3 cellular contexts compared by ENCODE assay signal in the genomic region with DNA sequence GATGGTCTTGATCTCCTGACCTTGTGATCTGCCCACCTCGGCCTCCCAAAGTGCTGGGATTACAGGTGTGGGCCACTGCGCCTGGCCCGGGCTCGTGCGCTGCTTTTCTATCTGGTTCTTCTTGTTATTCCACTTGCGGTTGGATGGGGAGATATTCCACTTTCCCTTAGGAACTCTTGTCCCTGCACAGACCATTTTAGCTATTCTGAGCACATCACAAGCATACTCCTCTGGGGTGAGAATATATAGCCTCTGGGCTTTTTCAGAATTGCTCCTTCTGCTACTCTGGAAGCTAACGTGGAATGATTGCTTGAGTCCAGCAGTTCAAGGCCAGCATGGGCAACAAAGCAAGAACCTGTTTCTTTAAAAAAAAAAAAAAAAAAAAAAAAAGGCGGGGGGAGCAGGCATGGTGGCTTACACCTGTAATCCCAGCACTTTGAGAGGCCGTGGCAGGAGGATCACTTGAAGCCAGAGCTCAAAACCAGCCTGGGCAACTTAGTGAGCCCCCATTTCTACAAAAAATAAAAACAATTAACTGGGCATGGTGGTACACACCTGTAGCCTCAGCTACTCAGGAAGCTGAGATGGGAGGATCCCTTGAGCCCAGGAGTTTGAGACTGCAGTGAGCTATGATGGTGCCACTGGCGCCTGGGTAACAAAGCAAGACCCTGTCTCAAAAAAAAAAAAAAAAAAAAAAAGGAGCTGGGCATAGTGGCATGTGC.
TF ChIP-seq lines count a peak whose summit lies in the region.

No MANE protein-coding gene starts in this region.

TF ChIP-seq in SK-N-SH, 30 proteins besides CTCF, POLR2A, EP300 and RAD21:
- TF ChIP-seq EZH2phosphoT487 (IDR thresholded peaks at IDR 0.05; ENCODE audit: borderline replicate concordance, low read depth), result no peak
- TF ChIP-seq NFIC (IDR thresholded peaks at IDR 0.05; ENCODE audit: borderline replicate concordance), result no peak
- no peak for TF ChIP-seq FOXM1 (IDR thresholded peaks at IDR 0.05; ENCODE audit: low read depth)
- no peak for TF ChIP-seq CHD2 (IDR thresholded peaks at IDR 0.05; ENCODE audit: low read length, partially characterized antibody)
- no peak for TF ChIP-seq PBX3 (IDR thresholded peaks at IDR 0.05)

TF ChIP-seq in SK-N-SH treated with all-trans-retinoic acid at 6 μM for 48 hours, 23 proteins besides CTCF, POLR2A, EP300 and RAD21:
- no peak for TF ChIP-seq BACH2 (CRISPR knock-in tag; IDR thresholded peaks at IDR 0.05; ENCODE audit: borderline replicate concordance)
- TF ChIP-seq, protein P1, sequence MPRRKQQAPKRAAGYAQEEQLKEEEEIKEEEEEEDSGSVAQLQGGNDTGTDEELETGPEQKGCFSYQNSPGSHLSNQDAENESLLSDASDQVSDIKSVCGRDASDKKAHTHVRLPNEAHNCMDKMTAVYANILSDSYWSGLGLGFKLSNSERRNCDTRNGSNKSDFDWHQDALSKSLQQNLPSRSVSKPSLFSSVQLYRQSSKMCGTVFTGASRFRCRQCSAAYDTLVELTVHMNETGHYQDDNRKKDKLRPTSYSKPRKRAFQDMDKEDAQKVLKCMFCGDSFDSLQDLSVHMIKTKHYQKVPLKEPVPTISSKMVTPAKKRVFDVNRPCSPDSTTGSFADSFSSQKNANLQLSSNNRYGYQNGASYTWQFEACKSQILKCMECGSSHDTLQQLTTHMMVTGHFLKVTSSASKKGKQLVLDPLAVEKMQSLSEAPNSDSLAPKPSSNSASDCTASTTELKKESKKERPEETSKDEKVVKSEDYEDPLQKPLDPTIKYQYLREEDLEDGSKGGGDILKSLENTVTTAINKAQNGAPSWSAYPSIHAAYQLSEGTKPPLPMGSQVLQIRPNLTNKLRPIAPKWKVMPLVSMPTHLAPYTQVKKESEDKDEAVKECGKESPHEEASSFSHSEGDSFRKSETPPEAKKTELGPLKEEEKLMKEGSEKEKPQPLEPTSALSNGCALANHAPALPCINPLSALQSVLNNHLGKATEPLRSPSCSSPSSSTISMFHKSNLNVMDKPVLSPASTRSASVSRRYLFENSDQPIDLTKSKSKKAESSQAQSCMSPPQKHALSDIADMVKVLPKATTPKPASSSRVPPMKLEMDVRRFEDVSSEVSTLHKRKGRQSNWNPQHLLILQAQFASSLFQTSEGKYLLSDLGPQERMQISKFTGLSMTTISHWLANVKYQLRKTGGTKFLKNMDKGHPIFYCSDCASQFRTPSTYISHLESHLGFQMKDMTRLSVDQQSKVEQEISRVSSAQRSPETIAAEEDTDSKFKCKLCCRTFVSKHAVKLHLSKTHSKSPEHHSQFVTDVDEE (CRISPR knock-in tag; IDR thresholded peaks at IDR 0.05), result no peak

TF ChIP-seq in endothelial cell of umbilical vein, 7 proteins besides CTCF, POLR2A, EP300 and RAD21:
- TF ChIP-seq FOS (IDR thresholded peaks at IDR 0.05; ENCODE audit: borderline replicate concordance, insufficient read depth, low read length) (no peak), JUN (IDR thresholded peaks at IDR 0.05; ENCODE audit: borderline replicate concordance, insufficient read depth, insufficient read length, low read depth) (no peak), MYC (IDR thresholded peaks at IDR 0.05; ENCODE audit: low read depth, low read length) (no peak), EZH2 (IDR thresholded peaks at IDR 0.05; ENCODE audit: borderline replicate concordance, low read depth, low read length, severe bottlenecking) (no peak), GATA2 (IDR thresholded peaks at IDR 0.05; ENCODE audit: insufficient read depth, insufficient read length, low read depth, low read length) (no peak), MAX (IDR thresholded peaks at IDR 0.05; ENCODE audit: insufficient read depth, insufficient read length) (no peak), POLR2AphosphoS5 (IDR thresholded peaks at IDR 0.05; ENCODE audit: insufficient read depth, low read depth, low read length) (no peak)
